ENCODE assay signal across 2 cellular contexts in the genomic region with DNA sequence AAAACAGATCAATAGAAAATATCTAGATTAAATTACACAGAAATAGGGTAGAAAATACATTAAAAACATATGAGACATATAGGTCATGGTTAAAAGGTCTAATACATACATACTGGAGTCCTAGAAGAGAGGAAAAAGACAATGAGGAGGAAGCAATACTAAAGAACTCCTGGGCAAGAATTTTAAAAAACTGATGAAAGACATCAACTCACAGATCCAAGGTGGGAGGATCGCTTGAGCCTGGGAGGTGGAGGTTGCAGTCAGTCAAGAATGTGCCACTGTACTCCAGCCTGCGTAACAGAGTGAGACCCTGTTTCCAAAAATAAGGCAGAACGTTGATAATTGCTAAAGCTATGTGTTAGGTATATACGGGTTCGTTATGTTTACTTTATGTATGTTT.
A peak's percentile ranks its signal among the peaks of the same experiment; 100 is the strongest.
TF ChIP-seq lines count a peak whose summit lies in the region.

No MANE protein-coding gene starts in this region.

TF ChIP-seq in HEK293, 187 proteins besides CTCF, POLR2A, EP300 and RAD21:
- TF ChIP-seq ZNF558 (tag by site-specific recombination; IDR thresholded peaks at IDR 0.05), result peak; percentile 97
- no peak for TF ChIP-seq PRDM6 (tag by site-specific recombination; IDR thresholded peaks at IDR 0.05)
- no peak for TF ChIP-seq MYNN (tag by site-specific recombination; IDR thresholded peaks at IDR 0.05; ENCODE audit: borderline replicate concordance)
- no peak for TF ChIP-seq ZNF138 (tag by site-specific recombination; IDR thresholded peaks at IDR 0.05; ENCODE audit: borderline replicate concordance)

TF ChIP-seq in K562, 482 proteins besides CTCF, POLR2A, EP300 and RAD21:
- TF ChIP-seq ZNF561 (CRISPR knock-in tag; conservative IDR thresholded peaks at IDR 0.05) (no peak), ETS2 (tag; IDR thresholded peaks at IDR 0.05; ENCODE audit: borderline replicate concordance, poor library complexity, severe bottlenecking) (no peak), CBX3 (IDR thresholded peaks at IDR 0.05; ENCODE audit: borderline replicate concordance in 1 of 2, low read length in 2 of 2) (peak in 1 of 2 experiments; percentile 46; a peak in 1 of 3 replicates), TRIM28 (IDR thresholded peaks at IDR 0.05) (peak; percentile 62; the same call in 1 of the 2 replicates), ETV1 (tag; conservative IDR thresholded peaks at IDR 0.05; ENCODE audit: low read depth) (no peak), TRIM24 (IDR thresholded peaks at IDR 0.05) (0 out of 4 replicates have a peak, but pooled peaks of 1 of the 2 experiments have one; percentile 15), SNIP1 (IDR thresholded peaks at IDR 0.05; ENCODE audit: low read depth) (no peak)
- TF ChIP-seq, protein P1, sequence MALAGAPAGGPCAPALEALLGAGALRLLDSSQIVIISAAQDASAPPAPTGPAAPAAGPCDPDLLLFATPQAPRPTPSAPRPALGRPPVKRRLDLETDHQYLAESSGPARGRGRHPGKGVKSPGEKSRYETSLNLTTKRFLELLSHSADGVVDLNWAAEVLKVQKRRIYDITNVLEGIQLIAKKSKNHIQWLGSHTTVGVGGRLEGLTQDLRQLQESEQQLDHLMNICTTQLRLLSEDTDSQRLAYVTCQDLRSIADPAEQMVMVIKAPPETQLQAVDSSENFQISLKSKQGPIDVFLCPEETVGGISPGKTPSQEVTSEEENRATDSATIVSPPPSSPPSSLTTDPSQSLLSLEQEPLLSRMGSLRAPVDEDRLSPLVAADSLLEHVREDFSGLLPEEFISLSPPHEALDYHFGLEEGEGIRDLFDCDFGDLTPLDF (CRISPR knock-in tag; IDR thresholded peaks at IDR 0.05), result no peak
